8 cellular contexts compared by ENCODE assay signal in genomic region chr5:69234457-69235268, GRCh38. TPM values are rescaled to one million over a fixed set of nuclear protein-coding genes. Genes with fewer than 3 reads are reported as not detected.
A peak's percentile ranks its signal among the peaks of the same experiment; 100 is the strongest.
DNase-seq lines count a peak whose midpoint lies in the region; ATAC-seq and TF ChIP-seq lines count a peak whose summit lies in the region.

Gene CDK7 (plus strand): TSS chr5:69234886. CDS start chr5:69234976, 90 bp downstream.

- peak within 1 kb of the TSS; percentile 87 for H3K4me2 ChIP-seq in DOHH2 (ENCODE audit: low read length)
- peak within 1 kb of the TSS; percentile 92 for H3K4me2 ChIP-seq in GM23338
- H3K4me2 ChIP-seq in fibroblast of lung (ENCODE audit: extremely low read depth, insufficient read depth, low read length) = peak within 1 kb of the TSS; percentile 89

- CTCF ChIA-PET in naive thymus-derived CD4-positive, alpha-beta T cell (lab: Charles Lee) = interaction anchor here (1.4 kb wide), 2 partner anchors 24 to 99 kb away, joined by 4 read pairs; no protein-coding TSS in a partner anchor

- H3K9me3 Mint-ChIP-seq in GM23338 = no peaks in the 10 kb centered on the region
- H3K9me3 Mint-ChIP-seq in naive thymus-derived CD4-positive, alpha-beta T cell = peaks cover 0 to 4% (median 0%) of the 10 kb centered on the region in 11 donors
- H3K9me3 Mint-ChIP-seq in stimulated activated naive B cell treated with anti-CD40 and anti-IgM and Interleukin-4, amounts not matched to agents 10 μg/mL and 1 μg/mL and 100 μg/mL, for 72 hours = no peaks in the 10 kb centered on the region

- H3K9me2 ChIP-seq in DOHH2 (replicated peaks; ENCODE audit: control insufficient read depth, low read length) = no peaks in the 10 kb centered on the region
- no peaks in the 10 kb centered on the region for H3K9me2 ChIP-seq in GM23338 (ENCODE audit: insufficient read depth)

- H3K36me3 ChIP-seq in DOHH2 (ENCODE audit: control insufficient read depth, low read length) (peaks cover 38% of the 10 kb centered on the region), GM23338 (ENCODE audit: insufficient read depth) (peaks cover 9% of the 10 kb centered on the region), fibroblast of lung (ENCODE audit: control insufficient read depth, insufficient read depth, low read length) (no peaks in the 10 kb centered on the region)
- H3K36me3 ChIP-seq in naive thymus-derived CD4-positive, alpha-beta T cell (ENCODE audit: control insufficient read depth in 2 of 3, insufficient read depth in 3 of 3, low read length in 3 of 3) = peaks cover 0 to 15% (median 0%) of the 10 kb centered on the region in 3 experiments

- 0 out of 2 replicates have a peak within 1 kb of the TSS, but pooled peaks have one; percentile 16 for H3K27ac ChIP-seq in DOHH2 (ENCODE audit: low read depth, low read length)
- peak within 1 kb of the TSS; percentile 75 for H3K27ac ChIP-seq in GM23338 (ENCODE audit: low read depth)
- H3K27ac ChIP-seq in fibroblast of lung (ENCODE audit: insufficient read depth, low read length) = peak within 1 kb of the TSS; percentile 79
- H3K27ac ChIP-seq in naive thymus-derived CD4-positive, alpha-beta T cell (ENCODE audit: low read depth, low read length) = peak within 1 kb of the TSS; percentile 88

- no peaks in the 10 kb centered on the region; the same call in 1 of the 2 replicates for H4K20me1 ChIP-seq in DOHH2 (ENCODE audit: control insufficient read depth, insufficient read depth, low read depth, low read length)
- peaks cover 15% of the 10 kb centered on the region for H4K20me1 ChIP-seq in GM23338 (replicated peaks; ENCODE audit: insufficient read depth)
- H4K20me1 ChIP-seq in fibroblast of lung (ENCODE audit: control insufficient read depth, extremely low read depth, insufficient read depth, low read length) = no peaks in the 10 kb centered on the region

- H3K27me3 ChIP-seq in DOHH2 (ENCODE audit: control insufficient read depth, low read length) (no peaks in the 10 kb centered on the region), GM23338 (ENCODE audit: insufficient read depth) (no peaks in the 10 kb centered on the region), fibroblast of lung (ENCODE audit: control insufficient read depth, insufficient read depth, low read length) (no peaks in the 10 kb centered on the region)
- no peaks in the 10 kb centered on the region for H3K27me3 ChIP-seq in naive thymus-derived CD4-positive, alpha-beta T cell (ENCODE audit: control insufficient read depth in 2 of 2, insufficient read depth in 2 of 2, low read length in 2 of 2)

- peaks cover 24% of the 10 kb centered on the region for H3K36me3 Mint-ChIP-seq in GM23338 (ENCODE audit: low read depth)
- peaks cover 0 to 22% (median 15%) of the 10 kb centered on the region in 5 donors for H3K36me3 Mint-ChIP-seq in naive thymus-derived CD4-positive, alpha-beta T cell
- H3K36me3 Mint-ChIP-seq in stimulated activated naive B cell treated with anti-CD40 and anti-IgM and Interleukin-4, amounts not matched to agents 10 μg/mL and 1 μg/mL and 100 μg/mL, for 72 hours = peaks cover 15 to 23% of the 10 kb centered on the region in 2 donors

- H3K4me1 ChIP-seq in DOHH2 (ENCODE audit: control insufficient read depth, low read length) = peaks cover 21% of the 10 kb centered on the region
- peaks cover 10% of the 10 kb centered on the region for H3K4me1 ChIP-seq in GM23338 (ENCODE audit: insufficient read depth)
- H3K4me1 ChIP-seq in fibroblast of lung (ENCODE audit: control insufficient read depth, extremely low read depth, insufficient read depth, low read length) = no peaks in the 10 kb centered on the region
- peaks cover 10 to 16% of the 10 kb centered on the region in 2 donors for H3K4me1 ChIP-seq in naive thymus-derived CD4-positive, alpha-beta T cell (ENCODE audit: control insufficient read depth in 2 of 2, insufficient read depth in 2 of 2, low read length in 2 of 2)

- DNase-seq in GM23338 (ENCODE audit: low spot score) (peak; percentile 98), LHCN-M2 (ENCODE audit: low read depth) (peak; percentile 87), RPMI8226 (peak; percentile 97), fibroblast of lung (ENCODE audit: low read depth in 2 of 2) (peak; percentile 91 to 92)
- peak; percentile 80 to 85 for DNase-seq in activated T-helper 1 cell treated with anti-CD3 and anti-CD28 coated beads, Interleukin-2, amount 50 U/mL, for 16 hours (ENCODE audit: low read depth in 1 of 2, low spot score in 1 of 2)
- peak; percentile 76 to 93 (median 89) for DNase-seq in naive thymus-derived CD4-positive, alpha-beta T cell
- DNase-seq in stimulated activated naive B cell treated with anti-CD40 and anti-IgM and Interleukin-4, amounts not matched to agents 10 μg/mL and 1 μg/mL and 100 μg/mL, for 72 hours = peak; percentile 92

- POLR2A ChIA-PET in naive thymus-derived CD4-positive, alpha-beta T cell (lab: Charles Lee) = interaction anchor here (0.5 to 2.4 kb wide), 10 partner anchors 8 to 141 kb away, joined by 3 to 18 read pairs (median 4); partner anchors contain the start of gene SLC30A5

- H3K27me3 Mint-ChIP-seq in GM23338 (ENCODE audit: insufficient read depth, low read depth, poor library complexity) = peaks cover 2% of the 10 kb centered on the region
- H3K27me3 Mint-ChIP-seq in naive thymus-derived CD4-positive, alpha-beta T cell = no peaks in the 10 kb centered on the region
- H3K27me3 Mint-ChIP-seq in stimulated activated naive B cell treated with anti-CD40 and anti-IgM and Interleukin-4, amounts not matched to agents 10 μg/mL and 1 μg/mL and 100 μg/mL, for 72 hours = no peaks in the 10 kb centered on the region

- H2AFZ ChIP-seq in GM23338 (peak within 1 kb of the TSS; percentile 90), fibroblast of lung (ENCODE audit: low read length) (peak within 1 kb of the TSS; percentile 95)

- H3K4me1 Mint-ChIP-seq in GM23338 = peaks cover 17% of the 10 kb centered on the region
- H3K4me1 Mint-ChIP-seq in naive thymus-derived CD4-positive, alpha-beta T cell = peaks cover 29 to 50% (median 39%) of the 10 kb centered on the region in 7 donors
- peaks cover 18 to 29% of the 10 kb centered on the region in 2 donors for H3K4me1 Mint-ChIP-seq in stimulated activated naive B cell treated with anti-CD40 and anti-IgM and Interleukin-4, amounts not matched to agents 10 μg/mL and 1 μg/mL and 100 μg/mL, for 72 hours

- peak; percentile 99 for ATAC-seq in GM23338
- peak; percentile 100 for ATAC-seq in naive thymus-derived CD4-positive, alpha-beta T cell
- peak; percentile 100 for ATAC-seq in stimulated activated naive B cell treated with anti-CD40 and anti-IgM and Interleukin-4, amounts not matched to agents 10 μg/mL and 1 μg/mL and 100 μg/mL, for 72 hours (replicated peaks)

- intact Hi-C loops in naive thymus-derived CD4-positive, alpha-beta T cell (cut with micrococcal nuclease) = loop anchor here (1.0 to 5.0 kb wide), 8 partner anchors 17 to 192 kb away; partner anchors contain the start of genes AK6 (in 2 of the 2), CCDC125 (in 2 of the 2), CENPH (in 2 of the 2) and RAD17 (in 2 of the 2)

- H3K4me3 ChIP-seq in DOHH2 (ENCODE audit: low read length) = peak within 1 kb of the TSS; percentile 82
- peak within 1 kb of the TSS; percentile 59 for H3K4me3 ChIP-seq in GM23338
- peak within 1 kb of the TSS; percentile 89 to 97 (median 96) for H3K4me3 ChIP-seq in fibroblast of lung (replicated peaks in 1 of 4; ENCODE audit: control extremely low read depth in 1 of 4, insufficient read depth in 1 of 4, low read depth in 3 of 4, low read length in 4 of 4)
- peak within 1 kb of the TSS; percentile 87 for H3K4me3 ChIP-seq in naive thymus-derived CD4-positive, alpha-beta T cell (ENCODE audit: low read length)

- H3K27ac Mint-ChIP-seq in GM23338 = peak within 1 kb of the TSS; percentile 95
- peak within 1 kb of the TSS; percentile 77 to 96 (median 89) for H3K27ac Mint-ChIP-seq in naive thymus-derived CD4-positive, alpha-beta T cell
- H3K27ac Mint-ChIP-seq in stimulated activated naive B cell treated with anti-CD40 and anti-IgM and Interleukin-4, amounts not matched to agents 10 μg/mL and 1 μg/mL and 100 μg/mL, for 72 hours = peak within 1 kb of the TSS; percentile 95

- no peaks in the 10 kb centered on the region for H3K9me3 ChIP-seq in DOHH2 (ENCODE audit: control insufficient read depth, insufficient read depth, low read length)
- H3K9me3 ChIP-seq in fibroblast of lung (ENCODE audit: control insufficient read depth, insufficient read depth, low read depth, low read length) = no peaks in the 10 kb centered on the region
- no peaks in the 10 kb centered on the region for H3K9me3 ChIP-seq in naive thymus-derived CD4-positive, alpha-beta T cell (ENCODE audit: control insufficient read depth in 2 of 3, low read length in 3 of 3)

- H3F3A ChIP-seq in DOHH2 (ENCODE audit: control insufficient read depth, insufficient read depth) (0 out of 2 replicates have a peak, but pooled peaks cover 8% of the 10 kb centered on the region), GM23338 (replicated peaks; ENCODE audit: low read depth) (no peaks in the 10 kb centered on the region)

- H3K9ac ChIP-seq in fibroblast of lung (ENCODE audit: insufficient read depth, low read length) = peak within 1 kb of the TSS; percentile 83

- no peak for TF ChIP-seq CTCF in DOHH2 (IDR thresholded peaks at IDR 0.05; ENCODE audit: low read depth, low read length, poor library complexity, severe bottlenecking)
- TF ChIP-seq CTCF in GM23338 (conservative IDR thresholded peaks at IDR 0.05; ENCODE audit: low read depth in 2 of 2) = no peak
- TF ChIP-seq CTCF in fibroblast of lung (conservative IDR thresholded peaks at IDR 0.05 in 1 of 2, IDR thresholded peaks at IDR 0.05 in 1 of 2; ENCODE audit: low read depth in 1 of 2, low read length in 2 of 2) = no peak

- H3K79me2 ChIP-seq in DOHH2 (ENCODE audit: control insufficient read depth, low read length) (peaks cover 40% of the 10 kb centered on the region), GM23338 (replicated peaks; ENCODE audit: insufficient read depth) (peaks cover 48% of the 10 kb centered on the region), fibroblast of lung (ENCODE audit: control insufficient read depth, insufficient read depth, low read length) (peaks cover 28% of the 10 kb centered on the region)

- H3K4me3 Mint-ChIP-seq in GM23338 = peak within 1 kb of the TSS; percentile 99
- peak within 1 kb of the TSS; percentile 82 to 99 (median 98) for H3K4me3 Mint-ChIP-seq in naive thymus-derived CD4-positive, alpha-beta T cell
- peak within 1 kb of the TSS; percentile 96 to 97 for H3K4me3 Mint-ChIP-seq in stimulated activated naive B cell treated with anti-CD40 and anti-IgM and Interleukin-4, amounts not matched to agents 10 μg/mL and 1 μg/mL and 100 μg/mL, for 72 hours

TF ChIP-seq in GM23338, 12 proteins besides CTCF, POLR2A, EP300 and RAD21 (continues in another document):
- TF ChIP-seq ZNF114 (CRISPR knock-in tag; IDR thresholded peaks at IDR 0.05) (no peak), EZH2phosphoT487 (IDR thresholded peaks at IDR 0.05; ENCODE audit: unreplicated experiment) (no peak)

RNA-seq across cellular contexts. Expression of gene CDK7, which starts in this region (rescaled TPM):
- total RNA-seq in GM23338 (2014; rRNA removed; shearing (Covaris generic)) = 80.7 and 81.1 TPM in 2 replicates
- polyA plus RNA-seq in GM23338 (2016; fragmentation: Nextera tagmentation; extraction: Ambion mirVana) (69.4 and 78.4 TPM in 2 replicates), fibroblast of lung (67.7 and 95.4 TPM in 2 replicates)
- total RNA-seq in LHCN-M2 (2014; rRNA removed) (38.3 and 43.3 TPM in 2 replicates), fibroblast of lung (43.7 and 74.3 TPM in 2 replicates)
- 40.0 TPM for polyA plus RNA-seq in LHCN-M2 (2012)
- 89.7 and 121 TPM in 2 replicates for polyA plus RNA-seq in fibroblast of lung (2012)
- polyA minus RNA-seq in fibroblast of lung (ENCODE audit: low replicate concordance) = 8.9 and 44.0 TPM in 2 replicates
- 10 to 100 TPM; 18.2 to 28.9 (median 21.8) TPM for total RNA-seq in naive thymus-derived CD4-positive, alpha-beta T cell
- polyA plus RNA-seq in naive thymus-derived CD4-positive, alpha-beta T cell = 10 to 100 TPM; 19.7 to 24.7 TPM

Comparison
In these comparisons a context has a peak if more than half of its experiments do, and no peak if none do; other contexts are left out.
1. Peak in every context shown above with its lines: DNase-seq, ATAC-seq, H3K4me3 ChIP-seq and H3K27ac ChIP-seq.
2. H3K27ac ChIP-seq: peak in every context shown above with its lines; median percentile 88 in naive thymus-derived CD4-positive, alpha-beta T cell; 79 in fibroblast of lung; 75 in GM23338; 16 in DOHH2.